In the genomic region with DNA sequence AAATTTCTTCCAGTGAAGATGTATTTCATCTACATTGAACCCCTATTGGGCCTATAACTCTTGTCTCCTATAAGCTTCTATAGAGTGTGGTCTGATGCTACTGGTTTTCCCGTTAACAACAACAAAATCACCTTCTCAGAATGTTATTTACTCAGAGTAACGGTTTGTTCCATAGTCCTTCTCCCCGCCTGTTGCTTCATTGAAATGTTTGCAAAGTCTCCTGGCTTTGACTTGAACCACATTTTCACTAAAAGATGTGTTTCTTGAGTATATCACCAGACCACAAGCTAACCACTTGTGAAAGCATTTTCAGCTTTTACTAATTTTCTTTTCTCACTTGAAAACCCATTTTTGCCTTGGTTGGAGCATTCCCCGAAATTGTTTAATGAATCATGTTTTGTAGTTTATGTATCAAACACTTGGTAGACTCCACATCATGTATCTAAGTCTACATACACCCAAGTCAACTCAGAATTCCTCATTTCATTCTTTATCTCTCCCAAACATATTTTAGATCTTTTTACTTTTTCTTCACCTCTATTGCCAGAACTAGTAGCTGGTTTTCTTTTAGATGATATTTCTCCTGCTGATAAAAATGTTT, we compare ENCODE assay signal across 18 cellular contexts.
DNase-seq lines count a peak whose midpoint lies in the region; ATAC-seq lines count a peak whose summit lies in the region.
"Had no signal": no experiment of that assay in that cellular context is flagged by ENCODE, and none has a peak within 500 bp of the region (broad histone marks: within the 10 kb centered on the region; RNA-seq: fewer than 3 reads in every experiment).

No MANE protein-coding gene starts in this region.

- no peaks in the 10 kb centered on the region for H3K27me3 Mint-ChIP-seq in T-helper 1 cell treated with Interleukin-12 subunit alpha and Interleukin-12 subunit beta and Interleukin-4 antibody, amounts not matched to agents 30 μg/mL and 1 μg/mL, for 36 hours (ENCODE audit: low read depth)
- H3K27me3 Mint-ChIP-seq in activated naive CD8-positive, alpha-beta T cell treated with anti-CD3 and anti-CD28 coated beads, Interleukin-2, amount 10 ng/mL, durations not matched to agents 7 days and 5 days, result no peaks in the 10 kb centered on the region
- H3K27me3 Mint-ChIP-seq: brain had no signal

- H3K27ac Mint-ChIP-seq in T-helper 1 cell treated with Interleukin-12 subunit alpha and Interleukin-12 subunit beta and Interleukin-4 antibody, amounts not matched to agents 30 μg/mL and 1 μg/mL, for 36 hours, result peak overlapping the region; percentile 86
- H3K27ac Mint-ChIP-seq in activated naive CD8-positive, alpha-beta T cell treated with anti-CD3 and anti-CD28 coated beads, Interleukin-2, amount 10 ng/mL, durations not matched to agents 7 days and 5 days, result peak overlapping the region; percentile 84

- peak; percentile 70 for ATAC-seq in activated naive CD8-positive, alpha-beta T cell treated with anti-CD3 and anti-CD28 coated beads, Interleukin-2, amount 10 ng/mL, durations not matched to agents 7 days and 5 days (ENCODE audit: low read depth)
- ATAC-seq in GM19328 (IDR thresholded peaks at IDR 0.05; ENCODE audit: unreplicated experiment), result no peak
- ATAC-seq: right cardiac atrium had no signal

- H3K4me3 Mint-ChIP-seq in T-helper 1 cell treated with Interleukin-12 subunit alpha and Interleukin-12 subunit beta and Interleukin-4 antibody, amounts not matched to agents 30 μg/mL and 1 μg/mL, for 36 hours, result peak overlapping the region; percentile 39
- peak overlapping the region; percentile 43 for H3K4me3 Mint-ChIP-seq in activated naive CD8-positive, alpha-beta T cell treated with anti-CD3 and anti-CD28 coated beads, Interleukin-2, amount 10 ng/mL, durations not matched to agents 7 days and 5 days
- H3K4me3 Mint-ChIP-seq: brain had no signal

- peaks cover 62% of the 10 kb centered on the region for H3K4me1 Mint-ChIP-seq in T-helper 1 cell treated with Interleukin-12 subunit alpha and Interleukin-12 subunit beta and Interleukin-4 antibody, amounts not matched to agents 30 μg/mL and 1 μg/mL, for 36 hours (ENCODE audit: low read depth)
- H3K4me1 Mint-ChIP-seq in activated naive CD8-positive, alpha-beta T cell treated with anti-CD3 and anti-CD28 coated beads, Interleukin-2, amount 10 ng/mL, durations not matched to agents 7 days and 5 days, result peaks cover 60% of the 10 kb centered on the region

- DNase-seq in stimulated activated CD4-positive, alpha-beta T cell treated with anti-CD3 and anti-CD28 coated beads, Interleukin-1b, Interleukin-23, amount 100 ng/mL, for 48 hours, result peak; percentile 8
- no peak for DNase-seq in stimulated activated CD4-positive, alpha-beta T cell treated with anti-CD3 and anti-CD28 coated beads, Interleukin-4, amount 100 ng/mL, for 4 hours
- no peak for DNase-seq in activated naive CD8-positive, alpha-beta T cell treated with anti-CD3 and anti-CD28 coated beads, Interleukin-2, amount 10 ng/mL, durations not matched to agents 7 days and 5 days
- DNase-seq in cerebellar nuclear complex (lab: John Stamatoyannopoulos, UW), result no peak
- DNase-seq in NCI-H345 (lab: John Stamatoyannopoulos, UW), result no peak
- DNase-seq: activated gamma-delta T cell treated with Interleukin-2 at 50 U/mL for 16 hours; AML-193; hippocampal formation; KG1; NCI-H1092; NCI-H2029; NCI-H510A treated with DMSO at 0.1 percent for 48 hours; right cardiac atrium; stimulated activated CD4-positive, alpha-beta T cell treated with anti-CD3 and anti-CD28 coated beads, Interleukin-15, amount 100 ng/mL, for 24 hours; trophoblast cell had no signal

- no peaks in the 10 kb centered on the region for H3K9me3 Mint-ChIP-seq in T-helper 1 cell treated with Interleukin-12 subunit alpha and Interleukin-12 subunit beta and Interleukin-4 antibody, amounts not matched to agents 30 μg/mL and 1 μg/mL, for 36 hours
- no peaks in the 10 kb centered on the region for H3K9me3 Mint-ChIP-seq in activated naive CD8-positive, alpha-beta T cell treated with anti-CD3 and anti-CD28 coated beads, Interleukin-2, amount 10 ng/mL, durations not matched to agents 7 days and 5 days
- H3K9me3 Mint-ChIP-seq: brain had no signal

- peaks cover 8% of the 10 kb centered on the region for H3K36me3 Mint-ChIP-seq in T-helper 1 cell treated with Interleukin-12 subunit alpha and Interleukin-12 subunit beta and Interleukin-4 antibody, amounts not matched to agents 30 μg/mL and 1 μg/mL, for 36 hours (ENCODE audit: low read depth)
- H3K36me3 Mint-ChIP-seq in activated naive CD8-positive, alpha-beta T cell treated with anti-CD3 and anti-CD28 coated beads, Interleukin-2, amount 10 ng/mL, durations not matched to agents 7 days and 5 days, result peaks cover 11% of the 10 kb centered on the region
- H3K36me3 Mint-ChIP-seq: brain had no signal

- POLR2A ChIA-PET in activated naive CD8-positive, alpha-beta T cell treated with anti-CD3 and anti-CD28 coated beads, Interleukin-2, amount 10 ng/mL, durations not matched to agents 7 days and 5 days (lab: Charles Lee), result interaction anchor here (0.8 to 7.2 kb wide), 12 partner anchors 22 to 121 kb away, joined by 3 to 111 read pairs (median 4); a partner anchor contains a TSS
